In genomic region chr20:48761023-48761785, GRCh38 we compare ENCODE assay signal across 10 cellular contexts.
A peak's percentile ranks its signal among the peaks of the same experiment; 100 is the strongest.
DNase-seq lines count a peak whose midpoint lies in the region; ATAC-seq and TF ChIP-seq lines count a peak whose summit lies in the region.
"Had no signal": no experiment of that assay in that cellular context is flagged by ENCODE, and none has a peak within 500 bp of the region (broad histone marks: within the 10 kb centered on the region; RNA-seq: fewer than 3 reads in every experiment).

No MANE protein-coding gene starts in this region.

- dilution Hi-C loops in mammary epithelial cell (cut with HindIII; ENCODE audit: low sequenced_read_pairs) = no loop called here

- no peaks in the 10 kb centered on the region for H3K79me2 ChIP-seq in mammary epithelial cell (ENCODE audit: insufficient read depth, low read length)

- no peak for TF ChIP-seq CTCF in breast epithelium (IDR thresholded peaks at IDR 0.05)
- TF ChIP-seq CTCF in mammary epithelial cell (conservative IDR thresholded peaks at IDR 0.05 in 1 of 2, IDR thresholded peaks at IDR 0.05 in 1 of 2; ENCODE audit: extremely low read depth in 1 of 2, insufficient read depth in 1 of 2, low read depth in 1 of 2, low read length in 2 of 2) = no peak
- no peak for TF ChIP-seq CTCF in left lung (IDR thresholded peaks at IDR 0.05)
- TF ChIP-seq CTCF in upper lobe of right lung (IDR thresholded peaks at IDR 0.05) = no peak

- BruUV-seq in mammary epithelial cell (replicated peaks; lab: Mats Ljungman, UMichigan) = no TSS peak

- H3K4me1 Mint-ChIP-seq in activated T-helper 2 cell treated with anti-CD3 and anti-CD28 coated beads, Interferon-gamma antibody, Interleukin-2, Interleukin-4, amounts not matched to agents 10 μg/mL and 5 μg/mL and 100 μg/mL, durations not matched to agents 14 hours and 24 hours and 36 hours (ENCODE audit: low read depth) = peaks cover 68% of the 10 kb centered on the region

- peak overlapping the region; percentile 96 for H3K27ac Mint-ChIP-seq in activated T-helper 2 cell treated with anti-CD3 and anti-CD28 coated beads, Interferon-gamma antibody, Interleukin-2, Interleukin-4, amounts not matched to agents 10 μg/mL and 5 μg/mL and 100 μg/mL, durations not matched to agents 14 hours and 24 hours and 36 hours

- no peaks in the 10 kb centered on the region for H3K27me3 ChIP-seq in breast epithelium
- H3K27me3 ChIP-seq in mammary epithelial cell (ENCODE audit: insufficient read depth, low read length) = no peaks in the 10 kb centered on the region
- no peaks in the 10 kb centered on the region for H3K27me3 ChIP-seq in left lung
- H3K27me3 ChIP-seq in upper lobe of right lung = no peaks in the 10 kb centered on the region
- H3K27me3 ChIP-seq: adrenal gland had no signal

- no peak overlapping the region for H2AFZ ChIP-seq in mammary epithelial cell (ENCODE audit: low read depth, low read length)

- in situ Hi-C loops in mammary epithelial cell (cut with MboI; ENCODE audit: low sequenced_read_pairs in 2 of 2) = no loop called here

- peaks cover 14% of the 10 kb centered on the region for H3K9me3 Mint-ChIP-seq in activated T-helper 2 cell treated with anti-CD3 and anti-CD28 coated beads, Interferon-gamma antibody, Interleukin-2, Interleukin-4, amounts not matched to agents 10 μg/mL and 5 μg/mL and 100 μg/mL, durations not matched to agents 14 hours and 24 hours and 36 hours

- H3K9me3 ChIP-seq in breast epithelium (peaks cover 0 to 4% of the 10 kb centered on the region in 2 donors), mammary epithelial cell (replicated peaks; ENCODE audit: insufficient read depth, low read length) (no peaks in the 10 kb centered on the region), left lung (no peaks in the 10 kb centered on the region), upper lobe of right lung (no peaks in the 10 kb centered on the region)
- H3K9me3 ChIP-seq: adrenal gland had no signal

- no peaks in the 10 kb centered on the region for H3K27me3 Mint-ChIP-seq in activated T-helper 2 cell treated with anti-CD3 and anti-CD28 coated beads, Interferon-gamma antibody, Interleukin-2, Interleukin-4, amounts not matched to agents 10 μg/mL and 5 μg/mL and 100 μg/mL, durations not matched to agents 14 hours and 24 hours and 36 hours (ENCODE audit: low read depth)

- CTCF ChIA-PET in mammary epithelial cell (lab: Charles Lee; ENCODE audit: low non-redundant PET) = no interaction called here

- H3K27ac ChIP-seq in breast epithelium = peak overlapping the region; percentile 2 to 84
- no peak overlapping the region for H3K27ac ChIP-seq in mammary epithelial cell (ENCODE audit: insufficient read depth, low read depth, low read length)
- H3K27ac ChIP-seq in left lung = peak overlapping the region; percentile 56 to 87
- peak overlapping the region; percentile 77 for H3K27ac ChIP-seq in upper lobe of right lung

- 88% methylated on average over 9 of the region's 12 CpGs for WGBS in mammary epithelial cell (ENCODE audit: low coverage, missing lambda C conversion rate)

- peak overlapping the region; percentile 51 for H3K4me3 Mint-ChIP-seq in activated T-helper 2 cell treated with anti-CD3 and anti-CD28 coated beads, Interferon-gamma antibody, Interleukin-2, Interleukin-4, amounts not matched to agents 10 μg/mL and 5 μg/mL and 100 μg/mL, durations not matched to agents 14 hours and 24 hours and 36 hours (ENCODE audit: low read depth)

- no peak overlapping the region for H3K4me2 ChIP-seq in mammary epithelial cell (ENCODE audit: insufficient read depth, low read depth, low read length)

- peaks cover 57% of the 10 kb centered on the region for H3K36me3 Mint-ChIP-seq in activated T-helper 2 cell treated with anti-CD3 and anti-CD28 coated beads, Interferon-gamma antibody, Interleukin-2, Interleukin-4, amounts not matched to agents 10 μg/mL and 5 μg/mL and 100 μg/mL, durations not matched to agents 14 hours and 24 hours and 36 hours (ENCODE audit: low read depth)

- DNase-seq in breast epithelium (ENCODE audit: low spot score in 2 of 2) (no peak), mammary epithelial cell (no peak), left lung (peak; percentile 71 to 88), upper lobe of right lung (no peak), 8988T (no peak), NCI-H128 (lab: John Stamatoyannopoulos, UW; ENCODE audit: unreplicated experiment) (no peak), DMS114 treated with DMSO at 0.1 percent for 48 hours (lab: John Stamatoyannopoulos, UW; ENCODE audit: unreplicated experiment) (no peak)
- no peak for DNase-seq in activated T-helper 2 cell treated with anti-CD3 and anti-CD28 coated beads, Interferon-gamma antibody, Interleukin-2, Interleukin-4, amounts not matched to agents 10 μg/mL and 5 μg/mL and 100 μg/mL, durations not matched to agents 14 hours and 24 hours and 36 hours (ENCODE audit: low spot score)
- DNase-seq: NCI-H1092 treated with DMSO at 0.1 percent for 48 hours had no signal

- no peak overlapping the region for H3K9ac ChIP-seq in mammary epithelial cell (ENCODE audit: insufficient read depth, low read length)

- intact Hi-C loops in breast epithelium (cut with DNase I; ENCODE audit: low total_unique reads) (no loop called here), mammary epithelial cell (cut with micrococcal nuclease) (no loop called here), left lung (cut with DNase I) (no loop called here), upper lobe of right lung (cut with DNase I) (no loop called here)
- intact Hi-C loops in activated T-helper 2 cell treated with anti-CD3 and anti-CD28 coated beads, Interferon-gamma antibody, Interleukin-2, Interleukin-4, amounts not matched to agents 10 μg/mL and 5 μg/mL and 100 μg/mL, durations not matched to agents 14 hours and 24 hours and 36 hours (cut with micrococcal nuclease) = loop anchor here (10.0 kb wide), 1 partner anchor 834 kb away; no protein-coding TSS in a partner anchor

- no peak for TF ChIP-seq POLR2A in breast epithelium (IDR thresholded peaks at IDR 0.05)

- no peaks in the 10 kb centered on the region for H4K20me1 ChIP-seq in mammary epithelial cell (ENCODE audit: insufficient read depth, low read length)

- ATAC-seq in left lung = peak; percentile 47
- peak; percentile 70 for ATAC-seq in upper lobe of right lung

- no peak overlapping the region for H3K4me3 ChIP-seq in breast epithelium
- H3K4me3 ChIP-seq in mammary epithelial cell (replicated peaks in 1 of 3; ENCODE audit: insufficient read depth in 1 of 3, low read depth in 2 of 3, low read length in 3 of 3) = no peak overlapping the region
- H3K4me3 ChIP-seq in left lung = peak overlapping the region in 1 of 2 donors; percentile 2
- no peak overlapping the region for H3K4me3 ChIP-seq in upper lobe of right lung
- H3K4me3 ChIP-seq: adrenal gland had no signal

- no peaks in the 10 kb centered on the region for H3K4me1 ChIP-seq in breast epithelium
- H3K4me1 ChIP-seq in mammary epithelial cell (ENCODE audit: insufficient read depth, low read length) = no peaks in the 10 kb centered on the region
- peaks cover 0 to 98% of the 10 kb centered on the region in 2 donors for H3K4me1 ChIP-seq in left lung
- H3K4me1 ChIP-seq in upper lobe of right lung = peaks cover 39% of the 10 kb centered on the region

- H3K36me3 ChIP-seq in breast epithelium = no peaks in the 10 kb centered on the region
- no peaks in the 10 kb centered on the region for H3K36me3 ChIP-seq in mammary epithelial cell (ENCODE audit: insufficient read depth, low read length)
- no peaks in the 10 kb centered on the region for H3K36me3 ChIP-seq in left lung
- H3K36me3 ChIP-seq in upper lobe of right lung = no peaks in the 10 kb centered on the region
- H3K36me3 ChIP-seq: adrenal gland had no signal

Comparison
In these comparisons a context has a peak if more than half of its experiments do, and no peak if none do; other contexts are left out.
1. DNase-seq: peak in left lung (2 of 2); none in breast epithelium (0 of 2), mammary epithelial cell (single experiment), activated T-helper 2 cell treated with anti-CD3 and anti-CD28 coated beads, Interferon-gamma antibody, Interleukin-2, Interleukin-4, amounts not matched to agents 10 μg/mL and 5 μg/mL and 100 μg/mL, durations not matched to agents 14 hours and 24 hours and 36 hours (single experiment), upper lobe of right lung (single experiment), 8988T (single experiment), NCI-H128 (single experiment) and DMS114 treated with DMSO at 0.1 percent for 48 hours (single experiment).